1 cellular context compared by ENCODE assay signal in the genomic region with DNA sequence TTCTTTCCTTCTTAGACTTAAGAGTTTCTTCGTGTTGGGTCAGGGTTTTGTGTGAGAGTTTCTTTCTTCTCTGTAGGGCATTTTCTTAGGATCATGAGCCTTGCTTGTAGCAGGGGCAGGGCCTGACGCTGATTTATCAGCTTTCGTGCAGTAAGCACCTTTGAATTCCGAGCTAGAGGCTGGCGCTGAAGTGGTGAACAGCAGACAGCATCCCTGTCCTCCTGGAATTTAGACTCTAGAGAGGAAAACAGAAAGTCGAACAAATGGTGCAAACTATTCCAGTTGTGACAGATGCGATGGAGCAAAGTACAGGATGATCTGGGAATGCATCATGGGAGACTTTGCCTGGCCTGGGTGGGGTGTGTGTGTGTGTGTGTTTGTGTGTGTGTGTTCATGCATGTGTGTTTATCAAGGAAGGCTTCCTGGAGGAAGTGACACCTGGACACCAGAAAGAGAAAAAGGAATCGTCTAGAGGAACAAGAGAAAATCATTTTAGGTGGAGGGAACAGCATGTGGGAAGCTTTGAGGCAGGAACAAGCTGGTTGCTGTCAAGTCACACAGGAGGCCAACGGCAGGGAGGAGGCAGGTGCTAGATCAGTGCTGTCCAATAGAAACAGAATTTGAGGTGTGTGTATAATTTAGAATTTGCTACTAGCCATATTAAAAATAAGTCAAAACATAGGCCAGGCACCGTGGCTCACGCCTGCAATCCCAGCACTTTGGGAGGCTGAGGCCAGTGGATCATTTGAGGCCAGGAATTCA.
A peak's percentile ranks its signal among the peaks of the same experiment; 100 is the strongest.
TF ChIP-seq lines count a peak whose summit lies in the region.

No MANE protein-coding gene starts in this region.

TF ChIP-seq in HepG2, 621 proteins besides CTCF, POLR2A, EP300 and RAD21 (continued from another document and continues in another):
- TF ChIP-seq, protein P1, sequence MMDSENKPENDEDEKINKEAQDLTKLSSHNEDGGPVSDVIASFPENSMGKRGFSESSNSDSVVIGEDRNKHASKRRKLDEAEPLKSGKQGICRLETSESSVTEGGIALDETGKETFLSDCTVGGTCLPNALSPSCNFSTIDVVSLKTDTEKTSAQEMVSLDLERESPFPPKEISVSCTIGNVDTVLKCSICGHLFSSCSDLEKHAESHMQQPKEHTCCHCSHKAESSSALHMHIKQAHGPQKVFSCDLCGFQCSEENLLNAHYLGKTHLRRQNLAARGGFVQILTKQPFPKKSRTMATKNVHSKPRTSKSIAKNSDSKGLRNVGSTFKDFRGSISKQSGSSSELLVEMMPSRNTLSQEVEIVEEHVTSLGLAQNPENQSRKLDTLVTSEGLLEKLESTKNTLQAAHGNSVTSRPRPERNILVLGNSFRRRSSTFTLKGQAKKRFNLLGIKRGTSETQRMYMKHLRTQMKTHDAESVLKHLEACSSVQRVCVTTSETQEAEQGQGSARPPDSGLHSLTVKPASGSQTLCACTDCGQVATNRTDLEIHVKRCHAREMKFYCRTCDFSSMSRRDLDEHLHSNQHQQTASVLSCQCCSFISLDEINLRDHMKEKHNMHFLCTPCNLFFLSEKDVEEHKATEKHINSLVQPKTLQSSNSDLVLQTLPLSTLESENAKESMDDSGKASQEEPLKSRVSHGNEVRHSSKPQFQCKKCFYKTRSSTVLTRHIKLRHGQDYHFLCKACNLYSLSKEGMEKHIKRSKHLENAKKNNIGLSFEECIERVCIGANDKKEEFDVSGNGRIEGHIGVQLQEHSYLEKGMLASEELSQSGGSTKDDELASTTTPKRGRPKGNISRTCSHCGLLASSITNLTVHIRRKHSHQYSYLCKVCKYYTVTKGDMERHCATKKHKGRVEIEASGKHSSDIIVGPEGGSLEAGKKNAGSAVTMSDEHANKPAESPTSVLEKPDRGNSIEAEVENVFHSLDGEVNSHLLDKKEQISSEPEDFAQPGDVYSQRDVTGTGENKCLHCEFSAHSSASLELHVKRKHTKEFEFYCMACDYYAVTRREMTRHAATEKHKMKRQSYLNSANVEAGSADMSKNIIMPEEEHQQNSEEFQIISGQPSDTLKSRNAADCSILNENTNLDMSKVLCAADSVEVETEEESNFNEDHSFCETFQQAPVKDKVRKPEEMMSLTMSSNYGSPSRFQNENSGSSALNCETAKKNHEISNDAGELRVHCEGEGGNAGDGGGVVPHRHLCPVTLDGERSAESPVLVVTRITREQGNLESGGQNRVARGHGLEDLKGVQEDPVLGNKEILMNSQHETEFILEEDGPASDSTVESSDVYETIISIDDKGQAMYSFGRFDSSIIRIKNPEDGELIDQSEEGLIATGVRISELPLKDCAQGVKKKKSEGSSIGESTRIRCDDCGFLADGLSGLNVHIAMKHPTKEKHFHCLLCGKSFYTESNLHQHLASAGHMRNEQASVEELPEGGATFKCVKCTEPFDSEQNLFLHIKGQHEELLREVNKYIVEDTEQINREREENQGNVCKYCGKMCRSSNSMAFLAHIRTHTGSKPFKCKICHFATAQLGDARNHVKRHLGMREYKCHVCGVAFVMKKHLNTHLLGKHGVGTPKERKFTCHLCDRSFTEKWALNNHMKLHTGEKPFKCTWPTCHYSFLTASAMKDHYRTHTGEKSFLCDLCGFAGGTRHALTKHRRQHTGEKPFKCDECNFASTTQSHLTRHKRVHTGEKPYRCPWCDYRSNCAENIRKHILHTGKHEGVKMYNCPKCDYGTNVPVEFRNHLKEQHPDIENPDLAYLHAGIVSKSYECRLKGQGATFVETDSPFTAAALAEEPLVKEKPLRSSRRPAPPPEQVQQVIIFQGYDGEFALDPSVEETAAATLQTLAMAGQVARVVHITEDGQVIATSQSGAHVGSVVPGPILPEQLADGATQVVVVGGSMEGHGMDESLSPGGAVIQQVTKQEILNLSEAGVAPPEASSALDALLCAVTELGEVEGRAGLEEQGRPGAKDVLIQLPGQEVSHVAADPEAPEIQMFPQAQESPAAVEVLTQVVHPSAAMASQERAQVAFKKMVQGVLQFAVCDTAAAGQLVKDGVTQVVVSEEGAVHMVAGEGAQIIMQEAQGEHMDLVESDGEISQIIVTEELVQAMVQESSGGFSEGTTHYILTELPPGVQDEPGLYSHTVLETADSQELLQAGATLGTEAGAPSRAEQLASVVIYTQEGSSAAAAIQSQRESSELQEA (CRISPR knock-in tag; IDR thresholded peaks at IDR 0.05; ENCODE audit: not compliant biosample characterization), result no peak
- TF ChIP-seq, protein P2, sequence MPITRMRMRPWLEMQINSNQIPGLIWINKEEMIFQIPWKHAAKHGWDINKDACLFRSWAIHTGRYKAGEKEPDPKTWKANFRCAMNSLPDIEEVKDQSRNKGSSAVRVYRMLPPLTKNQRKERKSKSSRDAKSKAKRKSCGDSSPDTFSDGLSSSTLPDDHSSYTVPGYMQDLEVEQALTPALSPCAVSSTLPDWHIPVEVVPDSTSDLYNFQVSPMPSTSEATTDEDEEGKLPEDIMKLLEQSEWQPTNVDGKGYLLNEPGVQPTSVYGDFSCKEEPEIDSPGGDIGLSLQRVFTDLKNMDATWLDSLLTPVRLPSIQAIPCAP (CRISPR knock-in tag; IDR thresholded peaks at IDR 0.05; ENCODE audit: low read depth), result no peak
- TF ChIP-seq ZNF256 (CRISPR knock-in tag; conservative IDR thresholded peaks at IDR 0.05) (no peak), ZNF496 (CRISPR knock-in tag; IDR thresholded peaks at IDR 0.05; ENCODE audit: insufficient replicate concordance) (no peak), MIER3 (CRISPR knock-in tag; IDR thresholded peaks at IDR 0.05; ENCODE audit: borderline replicate concordance) (peak; percentile 70; the same call in 1 of the 2 replicates), ZNF276 (CRISPR knock-in tag; IDR thresholded peaks at IDR 0.05; ENCODE audit: low read depth) (no peak), TRIM24 (CRISPR knock-in tag; IDR thresholded peaks at IDR 0.05) (peak; percentile 37; the same call in 1 of the 2 replicates), ZNF879 (CRISPR knock-in tag; IDR thresholded peaks at IDR 0.05) (no peak), ZNF614 (CRISPR knock-in tag; IDR thresholded peaks at IDR 0.05; ENCODE audit: borderline replicate concordance) (peak; percentile 60; the same call in 1 of the 2 replicates), BHLHE40 (IDR thresholded peaks at IDR 0.05; ENCODE audit: low read length) (peak; percentile 68), AHR (CRISPR knock-in tag; IDR thresholded peaks at IDR 0.05) (no peak), ZNF83 (CRISPR knock-in tag; IDR thresholded peaks at IDR 0.05; ENCODE audit: borderline replicate concordance) (peak; percentile 53; the same call in 1 of the 2 replicates), ZNF431 (CRISPR knock-in tag; IDR thresholded peaks at IDR 0.05; ENCODE audit: borderline replicate concordance, low read depth) (peak; percentile 64; the same call in 1 of the 2 replicates), CEBPB (IDR thresholded peaks at IDR 0.05; ENCODE audit: borderline replicate concordance, low read depth, low read length) (peak; percentile 87), GATA4 (IDR thresholded peaks at IDR 0.05; ENCODE audit: borderline replicate concordance, low read depth) (no peak), MTF1 (CRISPR knock-in tag; IDR thresholded peaks at IDR 0.05) (no peak), KAT7 (CRISPR knock-in tag; IDR thresholded peaks at IDR 0.05; ENCODE audit: borderline replicate concordance) (0 out of 2 replicates have a peak, but pooled peaks have one; percentile 77), FOSL2 (CRISPR knock-in tag; IDR thresholded peaks at IDR 0.05) (peak; percentile 82), SRF (IDR thresholded peaks at IDR 0.05; ENCODE audit: low read depth, low read length) (no peak), BRCA1 (CRISPR knock-in tag; IDR thresholded peaks at IDR 0.05) (no peak), SP5 (CRISPR knock-in tag; IDR thresholded peaks at IDR 0.05; ENCODE audit: borderline replicate concordance, low read depth) (peak; percentile 45; the same call in 1 of the 2 replicates), RFX5 (IDR thresholded peaks at IDR 0.05; ENCODE audit: low read depth, low read length) (peak; percentile 49), ISL2 (CRISPR knock-in tag; IDR thresholded peaks at IDR 0.05) (no peak; the same call in 1 of the 2 replicates), NR2F1 (CRISPR knock-in tag; IDR thresholded peaks at IDR 0.05) (peak; percentile 27 to 40; a peak in 1 of 4 replicates), CAMTA2 (CRISPR knock-in tag; IDR thresholded peaks at IDR 0.05; ENCODE audit: borderline replicate concordance) (no peak), FOXA1 (IDR thresholded peaks at IDR 0.05) (no peak; the same call in 1 of the 2 replicates), FOXA1 (CRISPR knock-in tag; IDR thresholded peaks at IDR 0.05) (peak; percentile 49; the same call in 1 of the 2 replicates), KAT8 (CRISPR knock-in tag; IDR thresholded peaks at IDR 0.05) (peak; percentile 69), ZBTB21 (CRISPR knock-in tag; IDR thresholded peaks at IDR 0.05) (no peak), ZNF609 (CRISPR knock-in tag; IDR thresholded peaks at IDR 0.05; ENCODE audit: borderline replicate concordance) (peak; percentile 62; the same call in 1 of the 2 replicates), PAX8 (CRISPR knock-in tag; IDR thresholded peaks at IDR 0.05; ENCODE audit: borderline replicate concordance) (no peak), ATM (IDR thresholded peaks at IDR 0.05; ENCODE audit: borderline replicate concordance) (no peak), SAP130 (CRISPR knock-in tag; IDR thresholded peaks at IDR 0.05; ENCODE audit: low read depth) (peak; percentile 88)
- TF ChIP-seq, protein P3, sequence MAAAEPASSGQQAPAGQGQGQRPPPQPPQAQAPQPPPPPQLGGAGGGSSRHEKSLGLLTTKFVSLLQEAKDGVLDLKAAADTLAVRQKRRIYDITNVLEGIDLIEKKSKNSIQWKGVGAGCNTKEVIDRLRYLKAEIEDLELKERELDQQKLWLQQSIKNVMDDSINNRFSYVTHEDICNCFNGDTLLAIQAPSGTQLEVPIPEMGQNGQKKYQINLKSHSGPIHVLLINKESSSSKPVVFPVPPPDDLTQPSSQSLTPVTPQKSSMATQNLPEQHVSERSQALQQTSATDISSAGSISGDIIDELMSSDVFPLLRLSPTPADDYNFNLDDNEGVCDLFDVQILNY (CRISPR knock-in tag; conservative IDR thresholded peaks at IDR 0.05), result no peak
- TF ChIP-seq, protein P4, sequence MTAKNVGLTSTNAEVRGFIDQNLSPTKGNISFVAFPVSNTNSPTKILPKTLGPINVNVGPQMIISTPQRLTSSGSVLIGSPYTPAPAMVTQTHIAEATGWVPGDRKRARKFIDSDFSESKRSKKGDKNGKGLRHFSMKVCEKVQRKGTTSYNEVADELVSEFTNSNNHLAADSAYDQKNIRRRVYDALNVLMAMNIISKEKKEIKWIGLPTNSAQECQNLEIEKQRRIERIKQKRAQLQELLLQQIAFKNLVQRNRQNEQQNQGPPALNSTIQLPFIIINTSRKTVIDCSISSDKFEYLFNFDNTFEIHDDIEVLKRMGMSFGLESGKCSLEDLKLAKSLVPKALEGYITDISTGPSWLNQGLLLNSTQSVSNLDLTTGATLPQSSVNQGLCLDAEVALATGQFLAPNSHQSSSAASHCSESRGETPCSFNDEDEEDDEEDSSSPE (CRISPR knock-in tag; IDR thresholded peaks at IDR 0.05), result no peak; the same call in 1 of the 2 replicates
- TF ChIP-seq, protein P5, sequence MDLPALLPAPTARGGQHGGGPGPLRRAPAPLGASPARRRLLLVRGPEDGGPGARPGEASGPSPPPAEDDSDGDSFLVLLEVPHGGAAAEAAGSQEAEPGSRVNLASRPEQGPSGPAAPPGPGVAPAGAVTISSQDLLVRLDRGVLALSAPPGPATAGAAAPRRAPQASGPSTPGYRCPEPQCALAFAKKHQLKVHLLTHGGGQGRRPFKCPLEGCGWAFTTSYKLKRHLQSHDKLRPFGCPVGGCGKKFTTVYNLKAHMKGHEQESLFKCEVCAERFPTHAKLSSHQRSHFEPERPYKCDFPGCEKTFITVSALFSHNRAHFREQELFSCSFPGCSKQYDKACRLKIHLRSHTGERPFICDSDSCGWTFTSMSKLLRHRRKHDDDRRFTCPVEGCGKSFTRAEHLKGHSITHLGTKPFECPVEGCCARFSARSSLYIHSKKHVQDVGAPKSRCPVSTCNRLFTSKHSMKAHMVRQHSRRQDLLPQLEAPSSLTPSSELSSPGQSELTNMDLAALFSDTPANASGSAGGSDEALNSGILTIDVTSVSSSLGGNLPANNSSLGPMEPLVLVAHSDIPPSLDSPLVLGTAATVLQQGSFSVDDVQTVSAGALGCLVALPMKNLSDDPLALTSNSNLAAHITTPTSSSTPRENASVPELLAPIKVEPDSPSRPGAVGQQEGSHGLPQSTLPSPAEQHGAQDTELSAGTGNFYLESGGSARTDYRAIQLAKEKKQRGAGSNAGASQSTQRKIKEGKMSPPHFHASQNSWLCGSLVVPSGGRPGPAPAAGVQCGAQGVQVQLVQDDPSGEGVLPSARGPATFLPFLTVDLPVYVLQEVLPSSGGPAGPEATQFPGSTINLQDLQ (CRISPR knock-in tag; IDR thresholded peaks at IDR 0.05), result no peak
